2 cellular contexts compared by ENCODE assay signal in the genomic region with DNA sequence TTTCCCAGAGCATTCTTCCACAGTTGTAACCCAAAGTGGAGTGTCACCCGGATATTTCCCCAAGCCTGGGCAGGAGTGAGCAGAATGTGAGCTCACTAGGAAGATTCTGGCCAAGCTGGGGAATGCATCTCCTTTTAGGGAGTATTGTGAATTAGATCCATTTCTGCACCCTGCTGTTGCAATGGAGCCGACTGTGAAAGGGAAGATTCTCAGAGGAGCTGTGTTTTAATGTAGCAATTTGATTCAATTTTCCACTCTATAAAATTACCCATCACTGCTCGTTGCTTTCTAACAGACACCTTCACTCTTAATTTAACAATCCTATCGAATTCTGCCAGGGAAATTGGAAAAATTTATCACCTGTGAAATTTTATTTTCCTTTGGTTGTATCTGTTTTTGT.
TF ChIP-seq lines count a peak whose summit lies in the region.

No MANE protein-coding gene starts in this region.

TF ChIP-seq in GM23338, 12 proteins besides CTCF, POLR2A, EP300 and RAD21 (continued from another document):
- TF ChIP-seq EZH2phosphoT487 (IDR thresholded peaks at IDR 0.05; ENCODE audit: unreplicated experiment): no peak
- TF ChIP-seq, protein P1, sequence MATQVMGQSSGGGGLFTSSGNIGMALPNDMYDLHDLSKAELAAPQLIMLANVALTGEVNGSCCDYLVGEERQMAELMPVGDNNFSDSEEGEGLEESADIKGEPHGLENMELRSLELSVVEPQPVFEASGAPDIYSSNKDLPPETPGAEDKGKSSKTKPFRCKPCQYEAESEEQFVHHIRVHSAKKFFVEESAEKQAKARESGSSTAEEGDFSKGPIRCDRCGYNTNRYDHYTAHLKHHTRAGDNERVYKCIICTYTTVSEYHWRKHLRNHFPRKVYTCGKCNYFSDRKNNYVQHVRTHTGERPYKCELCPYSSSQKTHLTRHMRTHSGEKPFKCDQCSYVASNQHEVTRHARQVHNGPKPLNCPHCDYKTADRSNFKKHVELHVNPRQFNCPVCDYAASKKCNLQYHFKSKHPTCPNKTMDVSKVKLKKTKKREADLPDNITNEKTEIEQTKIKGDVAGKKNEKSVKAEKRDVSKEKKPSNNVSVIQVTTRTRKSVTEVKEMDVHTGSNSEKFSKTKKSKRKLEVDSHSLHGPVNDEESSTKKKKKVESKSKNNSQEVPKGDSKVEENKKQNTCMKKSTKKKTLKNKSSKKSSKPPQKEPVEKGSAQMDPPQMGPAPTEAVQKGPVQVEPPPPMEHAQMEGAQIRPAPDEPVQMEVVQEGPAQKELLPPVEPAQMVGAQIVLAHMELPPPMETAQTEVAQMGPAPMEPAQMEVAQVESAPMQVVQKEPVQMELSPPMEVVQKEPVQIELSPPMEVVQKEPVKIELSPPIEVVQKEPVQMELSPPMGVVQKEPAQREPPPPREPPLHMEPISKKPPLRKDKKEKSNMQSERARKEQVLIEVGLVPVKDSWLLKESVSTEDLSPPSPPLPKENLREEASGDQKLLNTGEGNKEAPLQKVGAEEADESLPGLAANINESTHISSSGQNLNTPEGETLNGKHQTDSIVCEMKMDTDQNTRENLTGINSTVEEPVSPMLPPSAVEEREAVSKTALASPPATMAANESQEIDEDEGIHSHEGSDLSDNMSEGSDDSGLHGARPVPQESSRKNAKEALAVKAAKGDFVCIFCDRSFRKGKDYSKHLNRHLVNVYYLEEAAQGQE (IDR thresholded peaks at IDR 0.05; ENCODE audit: unreplicated experiment): no peak
- TF ChIP-seq, protein P2, sequence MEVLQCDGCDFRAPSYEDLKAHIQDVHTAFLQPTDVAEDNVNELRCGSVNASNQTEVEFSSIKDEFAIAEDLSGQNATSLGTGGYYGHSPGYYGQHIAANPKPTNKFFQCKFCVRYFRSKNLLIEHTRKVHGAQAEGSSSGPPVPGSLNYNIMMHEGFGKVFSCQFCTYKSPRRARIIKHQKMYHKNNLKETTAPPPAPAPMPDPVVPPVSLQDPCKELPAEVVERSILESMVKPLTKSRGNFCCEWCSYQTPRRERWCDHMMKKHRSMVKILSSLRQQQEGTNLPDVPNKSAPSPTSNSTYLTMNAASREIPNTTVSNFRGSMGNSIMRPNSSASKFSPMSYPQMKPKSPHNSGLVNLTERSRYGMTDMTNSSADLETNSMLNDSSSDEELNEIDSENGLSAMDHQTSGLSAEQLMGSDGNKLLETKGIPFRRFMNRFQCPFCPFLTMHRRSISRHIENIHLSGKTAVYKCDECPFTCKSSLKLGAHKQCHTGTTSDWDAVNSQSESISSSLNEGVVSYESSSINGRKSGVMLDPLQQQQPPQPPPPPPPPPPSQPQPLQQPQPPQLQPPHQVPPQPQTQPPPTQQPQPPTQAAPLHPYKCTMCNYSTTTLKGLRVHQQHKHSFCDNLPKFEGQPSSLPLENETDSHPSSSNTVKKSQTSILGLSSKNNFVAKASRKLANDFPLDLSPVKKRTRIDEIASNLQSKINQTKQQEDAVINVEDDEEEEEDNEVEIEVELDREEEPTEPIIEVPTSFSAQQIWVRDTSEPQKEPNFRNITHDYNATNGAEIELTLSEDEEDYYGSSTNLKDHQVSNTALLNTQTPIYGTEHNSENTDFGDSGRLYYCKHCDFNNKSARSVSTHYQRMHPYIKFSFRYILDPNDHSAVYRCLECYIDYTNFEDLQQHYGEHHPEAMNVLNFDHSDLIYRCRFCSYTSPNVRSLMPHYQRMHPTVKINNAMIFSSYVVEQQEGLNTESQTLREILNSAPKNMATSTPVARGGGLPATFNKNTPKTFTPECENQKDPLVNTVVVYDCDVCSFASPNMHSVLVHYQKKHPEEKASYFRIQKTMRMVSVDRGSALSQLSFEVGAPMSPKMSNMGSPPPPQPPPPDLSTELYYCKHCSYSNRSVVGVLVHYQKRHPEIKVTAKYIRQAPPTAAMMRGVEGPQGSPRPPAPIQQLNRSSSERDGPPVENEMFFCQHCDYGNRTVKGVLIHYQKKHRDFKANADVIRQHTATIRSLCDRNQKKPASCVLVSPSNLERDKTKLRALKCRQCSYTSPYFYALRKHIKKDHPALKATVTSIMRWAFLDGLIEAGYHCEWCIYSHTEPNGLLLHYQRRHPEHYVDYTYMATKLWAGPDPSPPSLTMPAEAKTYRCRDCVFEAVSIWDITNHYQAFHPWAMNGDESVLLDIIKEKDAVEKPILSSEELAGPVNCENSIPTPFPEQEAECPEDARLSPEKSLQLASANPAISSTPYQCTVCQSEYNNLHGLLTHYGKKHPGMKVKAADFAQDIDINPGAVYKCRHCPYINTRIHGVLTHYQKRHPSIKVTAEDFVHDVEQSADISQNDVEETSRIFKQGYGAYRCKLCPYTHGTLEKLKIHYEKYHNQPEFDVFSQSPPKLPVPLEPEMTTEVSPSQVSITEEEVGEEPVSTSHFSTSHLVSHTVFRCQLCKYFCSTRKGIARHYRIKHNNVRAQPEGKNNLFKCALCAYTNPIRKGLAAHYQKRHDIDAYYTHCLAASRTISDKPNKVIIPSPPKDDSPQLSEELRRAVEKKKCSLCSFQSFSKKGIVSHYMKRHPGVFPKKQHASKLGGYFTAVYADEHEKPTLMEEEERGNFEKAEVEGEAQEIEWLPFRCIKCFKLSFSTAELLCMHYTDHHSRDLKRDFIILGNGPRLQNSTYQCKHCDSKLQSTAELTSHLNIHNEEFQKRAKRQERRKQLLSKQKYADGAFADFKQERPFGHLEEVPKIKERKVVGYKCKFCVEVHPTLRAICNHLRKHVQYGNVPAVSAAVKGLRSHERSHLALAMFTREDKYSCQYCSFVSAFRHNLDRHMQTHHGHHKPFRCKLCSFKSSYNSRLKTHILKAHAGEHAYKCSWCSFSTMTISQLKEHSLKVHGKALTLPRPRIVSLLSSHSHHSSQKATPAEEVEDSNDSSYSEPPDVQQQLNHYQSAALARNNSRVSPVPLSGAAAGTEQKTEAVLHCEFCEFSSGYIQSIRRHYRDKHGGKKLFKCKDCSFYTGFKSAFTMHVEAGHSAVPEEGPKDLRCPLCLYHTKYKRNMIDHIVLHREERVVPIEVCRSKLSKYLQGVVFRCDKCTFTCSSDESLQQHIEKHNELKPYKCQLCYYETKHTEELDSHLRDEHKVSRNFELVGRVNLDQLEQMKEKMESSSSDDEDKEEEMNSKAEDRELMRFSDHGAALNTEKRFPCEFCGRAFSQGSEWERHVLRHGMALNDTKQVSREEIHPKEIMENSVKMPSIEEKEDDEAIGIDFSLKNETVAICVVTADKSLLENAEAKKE (CRISPR knock-in tag; IDR thresholded peaks at IDR 0.05): no peak

TF ChIP-seq in neural cell, 6 proteins besides CTCF, POLR2A, EP300 and RAD21 (continued from another document):
- TF ChIP-seq, protein P1 (IDR thresholded peaks at IDR 0.05; ENCODE audit: borderline replicate concordance): peak; percentile 32
